ENCODE assay signal across 11 cellular contexts in the genomic region with DNA sequence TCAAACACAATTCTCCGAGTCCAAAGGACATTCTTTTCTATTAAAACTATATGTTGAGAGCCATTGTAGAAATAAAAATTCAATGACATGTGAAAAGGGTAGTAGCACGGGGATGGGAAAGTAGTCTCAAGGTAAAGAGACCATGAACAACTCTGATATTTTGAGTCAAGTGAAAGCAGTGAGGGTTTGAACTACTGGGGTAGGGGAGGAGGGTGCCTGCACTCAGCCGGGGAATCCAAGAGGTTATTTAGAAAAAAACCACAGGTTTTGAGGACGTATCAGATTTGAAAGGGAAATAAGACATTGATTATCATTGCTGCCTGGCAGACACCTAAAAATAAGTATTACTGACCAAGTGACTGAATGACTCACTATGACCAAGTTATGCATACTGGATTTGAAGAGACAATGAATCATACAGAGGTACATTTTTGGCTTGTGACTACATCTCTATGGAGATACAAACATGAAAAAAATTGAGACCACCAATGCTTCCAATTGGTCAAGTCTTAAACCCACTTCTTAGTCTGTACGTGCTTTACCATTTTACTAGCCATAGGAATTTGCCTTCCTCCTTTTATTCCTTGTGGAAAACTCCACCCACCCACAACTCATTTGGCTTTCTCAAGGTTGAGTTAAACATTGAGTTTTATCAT. TPM values are rescaled to one million over a fixed set of nuclear protein-coding genes. Genes with fewer than 3 reads are reported as not detected.
A peak's percentile ranks its signal among the peaks of the same experiment; 100 is the strongest.
DNase-seq lines count a peak whose midpoint lies in the region; ATAC-seq and TF ChIP-seq lines count a peak whose summit lies in the region.
"Had no signal": no experiment of that assay in that cellular context is flagged by ENCODE, and none has a peak within 500 bp of the region (broad histone marks: within the 10 kb centered on the region; RNA-seq: fewer than 3 reads in every experiment).

No MANE protein-coding gene starts in this region.

- peak overlapping the region; percentile 60 for H3K4me2 ChIP-seq in HCT116 (ENCODE audit: low read length)

- POLR2A ChIA-PET in HCT116 (lab: Charles Lee): interaction anchor here (2.2 kb wide), 1 partner anchor 45 kb away, joined by 10 read pairs; no protein-coding TSS in a partner anchor

- H3K27me3 ChIP-seq in HCT116 (ENCODE audit: insufficient read depth, low read length) (peaks cover 16% of the 10 kb centered on the region), foreskin keratinocyte (no peaks in the 10 kb centered on the region)

- H3K27me3 Mint-ChIP-seq in progenitor cell of endocrine pancreas: no peaks in the 10 kb centered on the region

- H3K27ac ChIP-seq in HCT116 (ENCODE audit: low read depth, low read length) (no peak overlapping the region), foreskin keratinocyte (peak overlapping the region; percentile 9)
- H3K27ac ChIP-seq: WERI-Rb-1 had no signal

- H3K9me2 ChIP-seq in HCT116 (ENCODE audit: insufficient read depth): no peaks in the 10 kb centered on the region

- TF ChIP-seq POLR2A in HCT116 (IDR thresholded peaks at IDR 0.05; ENCODE audit: borderline replicate concordance, extremely low read depth, insufficient read depth, insufficient read length): no peak

- DNase-seq in GM12865 (ENCODE audit: low read depth): peak; percentile 14
- DNase-seq in HCT116 (ENCODE audit: low read depth, low spot score): peak; percentile 54
- peak; percentile 83 for DNase-seq in M059J (ENCODE audit: low read depth)
- DNase-seq in foreskin keratinocyte: peak; percentile 49 to 79
- no peak for DNase-seq in NCI-H1092 (lab: John Stamatoyannopoulos, UW)
- DNase-seq in activated effector memory CD4-positive, alpha-beta T cell treated with anti-CD3 and anti-CD28 coated beads, Interleukin-2, amount 50 U/mL, for 16 hours: no peak
- DNase-seq in activated CD4-positive, alpha-beta T cell treated with anti-CD3 and anti-CD28 coated beads, Interleukin-2, amount 50 U/mL, for 48 hours: no peak
- DNase-seq in progenitor cell of endocrine pancreas (ENCODE audit: low spot score, unreplicated experiment): no peak
- DNase-seq: NCI-H345, nucleus accumbens, WERI-Rb-1 had no signal

- TF ChIP-seq CTCF in GM12865 (IDR thresholded peaks at IDR 0.05; ENCODE audit: insufficient read depth, low read depth, low read length, missing control alignments): no peak
- TF ChIP-seq CTCF in HCT116 (IDR thresholded peaks at IDR 0.05 in 2 of 3, conservative IDR thresholded peaks at IDR 0.05 in 1 of 3; ENCODE audit: borderline replicate concordance in 1 of 3, insufficient read depth in 1 of 3, low read depth in 2 of 3, low read length in 2 of 3): no peak
- no peak for TF ChIP-seq CTCF in foreskin keratinocyte (conservative IDR thresholded peaks at IDR 0.05)
- TF ChIP-seq CTCF in progenitor cell of endocrine pancreas (IDR thresholded peaks at IDR 0.05; ENCODE audit: unreplicated experiment): no peak

- H4K20me1 ChIP-seq in HCT116 (ENCODE audit: insufficient read depth): no peaks in the 10 kb centered on the region

- no peak overlapping the region for H3K4me3 Mint-ChIP-seq in progenitor cell of endocrine pancreas (ENCODE audit: low read depth)

- no peaks in the 10 kb centered on the region for H3K36me3 Mint-ChIP-seq in progenitor cell of endocrine pancreas (ENCODE audit: insufficient read depth)

- peaks cover 3 to 13% of the 10 kb centered on the region in 2 experiments for H3K4me1 ChIP-seq in HCT116 (ENCODE audit: control insufficient read depth in 1 of 2, insufficient read depth in 2 of 2, low read length in 2 of 2)
- peaks cover 18% of the 10 kb centered on the region for H3K4me1 ChIP-seq in foreskin keratinocyte

- ATAC-seq in HCT116 (peak; percentile 82), foreskin keratinocyte (peak; percentile 97)

- no peaks in the 10 kb centered on the region for H3K79me2 ChIP-seq in HCT116 (ENCODE audit: insufficient read depth, low read length)

- CTCF ChIA-PET in HCT116 (lab: Charles Lee): no interaction called here

- BruUV-seq in HCT116 (replicated peaks; lab: Mats Ljungman, UMichigan): no TSS peak

- H3K9me3 Mint-ChIP-seq in progenitor cell of endocrine pancreas (ENCODE audit: low read depth): no peaks in the 10 kb centered on the region

- H2AFZ ChIP-seq in HCT116 (ENCODE audit: low read depth, low read length, poor library complexity, severe bottlenecking): peak overlapping the region; percentile 46

- H3K4me3 ChIP-seq in GM12865 (ENCODE audit: low read depth, low read length): no peak overlapping the region
- H3K4me3 ChIP-seq in HCT116 (replicated peaks in 1 of 2; ENCODE audit: low read depth in 1 of 2, low read length in 2 of 2): peak overlapping the region in 1 of 2 experiments; percentile 8; a peak in 1 of 4 replicates

- H3K36me3 ChIP-seq in HCT116 (ENCODE audit: control insufficient read depth in 1 of 2, insufficient read depth in 2 of 2, low read length in 2 of 2): no peaks in the 10 kb centered on the region
- H3K36me3 ChIP-seq: WERI-Rb-1 had no signal

- H3K4me1 Mint-ChIP-seq in progenitor cell of endocrine pancreas (ENCODE audit: low read depth): no peaks in the 10 kb centered on the region

- TF ChIP-seq RAD21 in HCT116 (IDR thresholded peaks at IDR 0.05; ENCODE audit: low read depth): no peak

- H3K27ac Mint-ChIP-seq in progenitor cell of endocrine pancreas: no peak overlapping the region

- peak overlapping the region; percentile 8 for H3K9ac ChIP-seq in HCT116 (ENCODE audit: low read length)

- RAD21 ChIA-PET in HCT116 (lab: Charles Lee; ENCODE audit: low non-redundant PET in 1 of 2, low total read pairs in 2 of 2, uncharacterized antibody in 2 of 2, unreplicated experiment in 2 of 2): no interaction called here

- intact Hi-C loops in HCT116 (cut with micrococcal nuclease): loop anchor here (5.0 to 10.0 kb wide), 2 partner anchors 73 to 346 kb away; partner anchors contain the start of gene OR51V1

- no peaks in the 10 kb centered on the region for H3K9me3 ChIP-seq in HCT116 (ENCODE audit: control insufficient read depth in 1 of 2, insufficient read depth in 1 of 2, low read depth in 1 of 2, low read length in 2 of 2)

TF ChIP-seq in HCT116, 20 proteins besides CTCF, POLR2A, EP300 and RAD21 (continues in another document):
- TF ChIP-seq FOSL1 (IDR thresholded peaks at IDR 0.05; ENCODE audit: low read depth) (peak; percentile 95), EZH2 (IDR thresholded peaks at IDR 0.05) (no peak), ELF1 (IDR thresholded peaks at IDR 0.05; ENCODE audit: borderline replicate concordance, low read depth) (no peak), CBX3 (IDR thresholded peaks at IDR 0.05; ENCODE audit: low read depth) (peak; percentile 71), JUND (IDR thresholded peaks at IDR 0.05) (peak; percentile 88), SP1 (IDR thresholded peaks at IDR 0.05; ENCODE audit: low read depth) (peak; percentile 65)
- TF ChIP-seq, protein P1, sequence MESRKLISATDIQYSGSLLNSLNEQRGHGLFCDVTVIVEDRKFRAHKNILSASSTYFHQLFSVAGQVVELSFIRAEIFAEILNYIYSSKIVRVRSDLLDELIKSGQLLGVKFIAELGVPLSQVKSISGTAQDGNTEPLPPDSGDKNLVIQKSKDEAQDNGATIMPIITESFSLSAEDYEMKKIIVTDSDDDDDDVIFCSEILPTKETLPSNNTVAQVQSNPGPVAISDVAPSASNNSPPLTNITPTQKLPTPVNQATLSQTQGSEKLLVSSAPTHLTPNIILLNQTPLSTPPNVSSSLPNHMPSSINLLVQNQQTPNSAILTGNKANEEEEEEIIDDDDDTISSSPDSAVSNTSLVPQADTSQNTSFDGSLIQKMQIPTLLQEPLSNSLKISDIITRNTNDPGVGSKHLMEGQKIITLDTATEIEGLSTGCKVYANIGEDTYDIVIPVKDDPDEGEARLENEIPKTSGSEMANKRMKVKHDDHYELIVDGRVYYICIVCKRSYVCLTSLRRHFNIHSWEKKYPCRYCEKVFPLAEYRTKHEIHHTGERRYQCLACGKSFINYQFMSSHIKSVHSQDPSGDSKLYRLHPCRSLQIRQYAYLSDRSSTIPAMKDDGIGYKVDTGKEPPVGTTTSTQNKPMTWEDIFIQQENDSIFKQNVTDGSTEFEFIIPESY (IDR thresholded peaks at IDR 0.05; ENCODE audit: extremely low read depth, insufficient replicate concordance, low read length): no peak
- TF ChIP-seq, protein P2, sequence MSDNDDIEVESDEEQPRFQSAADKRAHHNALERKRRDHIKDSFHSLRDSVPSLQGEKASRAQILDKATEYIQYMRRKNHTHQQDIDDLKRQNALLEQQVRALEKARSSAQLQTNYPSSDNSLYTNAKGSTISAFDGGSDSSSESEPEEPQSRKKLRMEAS (IDR thresholded peaks at IDR 0.05): 0 out of 2 replicates have a peak, but pooled peaks have one; percentile 16

RNA-seq across cellular contexts. Expression of gene OR52H1, which starts 2.2 kb away (rescaled TPM):
- total RNA-seq in HCT116 (2021; ENCODE audit: unreplicated experiment) (not detected), foreskin keratinocyte (not detected in 2 replicates), progenitor cell of endocrine pancreas (0.26 TPM in 1 of 2 replicates, not detected in the other)
- not detected in 2 replicates for polyA plus RNA-seq in HCT116 (2012)
- not detected in 2 replicates for total RNA-seq in M059J (2014; rRNA removed; shearing (Covaris generic))
- polyA plus RNA-seq in foreskin keratinocyte: not detected in 2 replicates

RNA-seq across cellular contexts. Expression of gene OR52B6, which starts 30.1 kb away (rescaled TPM):
- total RNA-seq in HCT116 (2021; ENCODE audit: unreplicated experiment) (not detected), foreskin keratinocyte (not detected in 2 replicates), progenitor cell of endocrine pancreas (not detected in 2 replicates)
- polyA plus RNA-seq in HCT116 (2012): not detected in 2 replicates
- total RNA-seq in M059J (2014; rRNA removed; shearing (Covaris generic)): not detected in 2 replicates
- polyA plus RNA-seq in foreskin keratinocyte: not detected in 2 replicates

RNA-seq across cellular contexts. Expression of gene UBQLNL, which starts 34.1 kb away (rescaled TPM):
- total RNA-seq in HCT116 (2021; ENCODE audit: unreplicated experiment) (not detected), foreskin keratinocyte (0.10 TPM in 1 of 2 replicates, not detected in the other), progenitor cell of endocrine pancreas (0.53 and 0.79 TPM in 2 replicates)
- 0.15 and 0.21 TPM in 2 replicates for polyA plus RNA-seq in HCT116 (2012)
- 0.34 TPM in 1 of 2 replicates, not detected in the other for total RNA-seq in M059J (2014; rRNA removed; shearing (Covaris generic))
- polyA plus RNA-seq in foreskin keratinocyte: 0.04 and 0.11 TPM in 2 replicates

RNA-seq across cellular contexts. Expression of gene UBQLN3, which starts 40.8 kb away (rescaled TPM):
- total RNA-seq in HCT116 (2021; ENCODE audit: unreplicated experiment) (not detected), foreskin keratinocyte (not detected in 2 replicates), progenitor cell of endocrine pancreas (not detected in 2 replicates)
- polyA plus RNA-seq in HCT116 (2012): not detected in 2 replicates
- total RNA-seq in M059J (2014; rRNA removed; shearing (Covaris generic)): not detected in 2 replicates
- not detected in 2 replicates for polyA plus RNA-seq in foreskin keratinocyte

RNA-seq across cellular contexts. Expression of gene TRIM6, which starts 45.9 kb away (rescaled TPM):
- total RNA-seq in HCT116 (2021; ENCODE audit: unreplicated experiment): 3.0 TPM
- 1.8 and 2.5 TPM in 2 replicates for polyA plus RNA-seq in HCT116 (2012)
- 9.6 and 24.7 TPM in 2 replicates for total RNA-seq in M059J (2014; rRNA removed; shearing (Covaris generic))
- 3.6 and 4.6 TPM in 2 replicates for total RNA-seq in foreskin keratinocyte
- polyA plus RNA-seq in foreskin keratinocyte: 2.0 and 2.8 TPM in 2 replicates
- 5.4 and 5.8 TPM in 2 replicates for total RNA-seq in progenitor cell of endocrine pancreas

Comparison
In these comparisons a context has a peak if more than half of its experiments do, and no peak if none do; other contexts are left out.
1. DNase-seq: peak in GM12865 (single experiment), HCT116 (single experiment), M059J (single experiment) and foreskin keratinocyte (2 of 2); none in NCI-H1092 (single experiment), activated effector memory CD4-positive, alpha-beta T cell treated with anti-CD3 and anti-CD28 coated beads, Interleukin-2, amount 50 U/mL, for 16 hours (single experiment), activated CD4-positive, alpha-beta T cell treated with anti-CD3 and anti-CD28 coated beads, Interleukin-2, amount 50 U/mL, for 48 hours (0 of 2) and progenitor cell of endocrine pancreas (single experiment).